1 cellular context compared by ENCODE assay signal in the genomic region with DNA sequence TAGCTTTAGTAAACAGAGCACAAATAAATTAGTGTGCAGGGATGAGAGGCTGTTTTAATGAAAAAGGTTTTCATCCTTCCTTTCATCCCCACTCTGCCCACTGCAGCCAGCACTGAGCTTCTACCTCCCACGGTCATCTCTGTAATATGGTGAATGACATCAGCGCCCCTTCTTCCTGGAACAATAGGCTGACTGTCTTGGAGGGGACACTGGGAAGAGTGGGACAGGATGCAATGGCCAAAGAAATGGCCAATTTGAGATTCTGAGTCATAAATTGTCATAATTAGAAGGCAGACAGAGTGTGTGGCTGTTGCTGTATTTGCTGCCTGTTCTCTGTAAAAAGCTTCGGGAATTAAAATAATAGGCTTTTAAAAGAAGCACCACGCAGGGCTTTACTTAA.
TF ChIP-seq lines count a peak whose summit lies in the region.

No MANE protein-coding gene starts in this region.

TF ChIP-seq in GM12878, 131 proteins besides CTCF, POLR2A, EP300 and RAD21:
- TF ChIP-seq, protein P1, sequence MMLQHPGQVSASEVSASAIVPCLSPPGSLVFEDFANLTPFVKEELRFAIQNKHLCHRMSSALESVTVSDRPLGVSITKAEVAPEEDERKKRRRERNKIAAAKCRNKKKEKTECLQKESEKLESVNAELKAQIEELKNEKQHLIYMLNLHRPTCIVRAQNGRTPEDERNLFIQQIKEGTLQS (IDR thresholded peaks at IDR 0.05; ENCODE audit: borderline replicate concordance, extremely low read depth, low read depth, low read length), result no peak
- TF ChIP-seq ZNF274 (IDR thresholded peaks at IDR 0.05; ENCODE audit: insufficient read depth, insufficient read length) (no peak), BMI1 (IDR thresholded peaks at IDR 0.05; ENCODE audit: borderline replicate concordance) (no peak), ESRRA (IDR thresholded peaks at IDR 0.05; ENCODE audit: low read length) (no peak), GATAD2B (conservative IDR thresholded peaks at IDR 0.05; ENCODE audit: low read depth) (no peak), IKZF2 (IDR thresholded peaks at IDR 0.05) (no peak), RUNX3 (IDR thresholded peaks at IDR 0.05; ENCODE audit: low read length) (no peak)
- TF ChIP-seq, protein P2, sequence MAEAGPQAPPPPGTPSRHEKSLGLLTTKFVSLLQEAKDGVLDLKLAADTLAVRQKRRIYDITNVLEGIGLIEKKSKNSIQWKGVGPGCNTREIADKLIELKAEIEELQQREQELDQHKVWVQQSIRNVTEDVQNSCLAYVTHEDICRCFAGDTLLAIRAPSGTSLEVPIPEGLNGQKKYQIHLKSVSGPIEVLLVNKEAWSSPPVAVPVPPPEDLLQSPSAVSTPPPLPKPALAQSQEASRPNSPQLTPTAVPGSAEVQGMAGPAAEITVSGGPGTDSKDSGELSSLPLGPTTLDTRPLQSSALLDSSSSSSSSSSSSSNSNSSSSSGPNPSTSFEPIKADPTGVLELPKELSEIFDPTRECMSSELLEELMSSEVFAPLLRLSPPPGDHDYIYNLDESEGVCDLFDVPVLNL (IDR thresholded peaks at IDR 0.05; ENCODE audit: low read depth, low read length), result no peak
